21 cellular contexts compared by ENCODE assay signal in the genomic region with DNA sequence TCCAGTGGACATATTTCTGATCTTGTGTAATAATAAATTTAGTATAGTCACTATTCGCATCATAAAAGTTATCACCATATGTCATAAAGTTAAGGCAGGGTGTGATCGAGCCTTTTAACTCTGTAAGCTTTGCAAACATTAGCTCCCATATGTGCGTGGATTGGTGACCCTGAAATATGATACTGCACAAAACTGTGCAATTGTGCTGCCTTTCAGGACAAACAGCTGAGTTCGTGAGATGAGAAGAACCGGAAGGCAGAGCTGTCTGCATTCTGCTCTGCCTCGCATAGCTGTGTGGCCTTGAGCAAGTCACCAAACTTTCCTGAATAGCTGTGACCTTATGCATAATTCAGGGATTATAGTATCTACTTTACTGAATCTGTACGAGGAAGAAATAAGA.
"Had no signal": no experiment of that assay in that cellular context is flagged by ENCODE, and none has a peak within 500 bp of the region (broad histone marks: within the 10 kb centered on the region; RNA-seq: fewer than 3 reads in every experiment).

No MANE protein-coding gene starts in this region.

- H3K27ac Mint-ChIP-seq: activated T-helper 17 cell treated with anti-CD3 and anti-CD28 coated beads, Interleukin-2, amount 50 U/mL, for 72 hours; naive thymus-derived CD4-positive, alpha-beta T cell had no signal

- H3K4me3 Mint-ChIP-seq: activated T-helper 17 cell treated with anti-CD3 and anti-CD28 coated beads, Interleukin-2, amount 50 U/mL, for 72 hours; effector memory CD8-positive, alpha-beta T cell; naive thymus-derived CD4-positive, alpha-beta T cell had no signal

- H3K36me3 Mint-ChIP-seq: naive thymus-derived CD4-positive, alpha-beta T cell had no signal

- H3K4me3 ChIP-seq: gastrocnemius medialis, heart left ventricle, lung, tibial nerve had no signal

- H3K36me3 ChIP-seq: brain microvascular endothelial cell, gastrocnemius medialis, heart left ventricle, neutrophil, tibial nerve had no signal

- H3K9me3 ChIP-seq: gastrocnemius medialis, heart left ventricle, neutrophil, tibial nerve had no signal

- DNase-seq: activated CD4-positive, CD25-positive, alpha-beta regulatory T cell treated with anti-CD3 and anti-CD28 coated beads, Interleukin-2, amount 50 U/mL, for 72 hours; activated naive CD4-positive, alpha-beta T cell treated with Interleukin-2 at 50 U/mL for 16 hours; anterior cingulate cortex; brain microvascular endothelial cell; cerebellar nuclear complex; dermis blood vessel endothelial cell; effector memory CD8-positive, alpha-beta T cell; gastrocnemius medialis; heart left ventricle; left cardiac atrium; midbrain; naive thymus-derived CD4-positive, alpha-beta T cell; stimulated activated CD4-positive, alpha-beta T cell treated with anti-CD3 and anti-CD28 coated beads, Interleukin-15, amount 100 ng/mL, for 24 hours; stimulated activated CD4-positive, alpha-beta T cell treated with anti-CD3 and anti-CD28 coated beads, Interleukin-4, amount 100 ng/mL, for 1 hour; stimulated activated naive CD4-positive, alpha-beta T cell treated with Interleukin-2 at 50 U/mL for 16 hours; substantia nigra; T-helper 1 cell had no signal

- H3K9me3 Mint-ChIP-seq: activated T-helper 17 cell treated with anti-CD3 and anti-CD28 coated beads, Interleukin-2, amount 50 U/mL, for 72 hours; effector memory CD8-positive, alpha-beta T cell had no signal

- H3K27ac ChIP-seq: brain microvascular endothelial cell, gastrocnemius medialis, heart left ventricle, neutrophil, tibial nerve had no signal
